26 cellular contexts compared by ENCODE assay signal in the genomic region with DNA sequence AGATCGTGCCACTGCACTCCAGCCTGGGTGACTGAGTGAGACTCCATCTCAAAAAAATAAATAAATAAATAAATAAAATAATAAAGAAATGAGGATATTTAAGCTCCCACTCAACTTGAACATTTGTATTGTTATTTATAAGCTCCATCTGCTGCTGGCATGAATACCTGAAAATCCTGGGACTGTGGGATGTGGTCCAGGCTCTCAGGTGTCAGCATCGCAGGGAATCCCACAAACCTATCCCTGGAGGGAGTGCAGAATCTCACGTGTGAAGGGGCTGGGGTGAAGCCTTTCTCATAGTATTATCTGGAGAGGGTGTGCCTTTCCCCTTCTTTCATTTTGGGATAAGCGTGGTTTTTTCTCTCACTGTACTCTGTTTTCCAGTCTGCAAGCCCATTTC.
"Had no signal": no experiment of that assay in that cellular context is flagged by ENCODE, and none has a peak within 500 bp of the region (broad histone marks: within the 10 kb centered on the region; RNA-seq: fewer than 3 reads in every experiment).

No MANE protein-coding gene starts in this region.

- H3K36me3 Mint-ChIP-seq: mesothelial cell of epicardium, naive B cell, natural killer cell, neural progenitor cell had no signal

- H3K4me3 Mint-ChIP-seq: immature natural killer cell; mesothelial cell of epicardium; naive B cell; natural killer cell; nephron progenitor cell; neural progenitor cell; stimulated activated naive B cell treated with anti-CD40 and anti-IgM and Interleukin-4, amounts not matched to agents 10 μg/mL and 1 μg/mL and 100 μg/mL, for 72 hours had no signal

- H3K9me3 Mint-ChIP-seq: immature natural killer cell; natural killer cell; neural progenitor cell; stimulated activated naive B cell treated with anti-CD40 and anti-IgM and Interleukin-4, amounts not matched to agents 10 μg/mL and 1 μg/mL and 100 μg/mL, for 72 hours had no signal

- H3K27ac Mint-ChIP-seq: immature natural killer cell; mesothelial cell of epicardium; naive B cell; natural killer cell; nephron progenitor cell; neural progenitor cell; progenitor cell of endocrine pancreas; stimulated activated naive B cell treated with anti-CD40 and anti-IgM and Interleukin-4, amounts not matched to agents 10 μg/mL and 1 μg/mL and 100 μg/mL, for 72 hours had no signal

- H3K4me1 Mint-ChIP-seq: neural progenitor cell had no signal

- DNase-seq: hypothalamus; immature natural killer cell; kidney; left colon; left lung; mesendoderm; naive B cell; natural killer cell; nephron progenitor cell; occipital lobe; ovary; right lobe of liver; stimulated activated CD4-positive, alpha-beta T cell treated with anti-CD3 and anti-CD28 coated beads, Interleukin-1b, Interleukin-23, amount 100 ng/mL, for 48 hours; stimulated activated CD4-positive, alpha-beta T cell treated with anti-CD3 and anti-CD28 coated beads, Interleukin-2, amount 100 ng/mL, for 48 hours; stimulated activated CD4-positive, alpha-beta T cell treated with anti-CD3 and anti-CD28 coated beads, Interleukin-4, amount 100 ng/mL, for 4 hours; stimulated activated CD8-positive, alpha-beta memory T cell treated with anti-CD3 and anti-CD28 coated beads, Interleukin-4, amount 100 ng/mL, for 48 hours; stimulated activated naive B cell treated with anti-CD40 and anti-IgM and Interleukin-4, amounts not matched to agents 10 μg/mL and 1 μg/mL and 100 μg/mL, for 72 hours; stimulated activated naive CD8-positive, alpha-beta T cell treated with anti-CD3 and anti-CD28 coated beads, Interleukin-15, Interleukin-2, amounts not matched to agents 100 U/mL and 50 U/mL, for 24 hours; stomach; testis; thyroid gland; transverse colon; upper lobe of left lung had no signal
